Comparison of ENCODE assay signal across 14 cellular contexts in genomic region chr1:154614887-154615286, GRCh38. TPM values are rescaled to one million over a fixed set of nuclear protein-coding genes. Genes with fewer than 3 reads are reported as not detected.
DNase-seq lines count a peak whose midpoint lies in the region; TF ChIP-seq lines count a peak whose summit lies in the region.
"Had no signal": no experiment of that assay in that cellular context is flagged by ENCODE, and none has a peak within 500 bp of the region (broad histone marks: within the 10 kb centered on the region; RNA-seq: fewer than 3 reads in every experiment).

No MANE protein-coding gene starts in this region.

- peaks cover 58% of the 10 kb centered on the region for H3K4me1 Mint-ChIP-seq in activated naive CD4-positive, alpha-beta T cell treated with anti-CD3 and anti-CD28 coated beads, Interleukin-2, amount 10 ng/mL, durations not matched to agents 7 days and 5 days
- peaks cover 72% of the 10 kb centered on the region for H3K4me1 Mint-ChIP-seq in stimulated activated naive CD8-positive, alpha-beta T cell treated with anti-CD3 and anti-CD28 coated beads, Interleukin-15, Interleukin-2, amounts not matched to agents 100 ng/mL and 50 ng/mL, for 24 hours (ENCODE audit: low read depth)

- H3K27me3 Mint-ChIP-seq in activated naive CD4-positive, alpha-beta T cell treated with anti-CD3 and anti-CD28 coated beads, Interleukin-2, amount 10 ng/mL, durations not matched to agents 7 days and 5 days: no peaks in the 10 kb centered on the region
- H3K27me3 Mint-ChIP-seq in stimulated activated naive CD8-positive, alpha-beta T cell treated with anti-CD3 and anti-CD28 coated beads, Interleukin-15, Interleukin-2, amounts not matched to agents 100 ng/mL and 50 ng/mL, for 24 hours: no peaks in the 10 kb centered on the region

- H3K36me3 ChIP-seq in brain microvascular endothelial cell (replicated peaks) (no peaks in the 10 kb centered on the region), suprapubic skin (no peaks in the 10 kb centered on the region)

- TF ChIP-seq CTCF in brain microvascular endothelial cell (IDR thresholded peaks at IDR 0.05; ENCODE audit: low read depth, low read length, missing control alignments) (peak; percentile 45), suprapubic skin (IDR thresholded peaks at IDR 0.05) (no peak)

- H3K4me1 ChIP-seq in suprapubic skin: no peaks in the 10 kb centered on the region

- in situ Hi-C loops in SK-MEL-5 (cut with HindIII; ENCODE audit: low pct_unique_long_range_greater_than_20kb, low sequenced_read_pairs) (no loop called here), brain microvascular endothelial cell (cut with HindIII; ENCODE audit: low pct_ligation_motif_present, low sequenced_read_pairs) (no loop called here)

- WGBS in suprapubic skin: 76% methylated on average over 6 of the region's 6 CpGs

- peak overlapping the region; percentile 44 for H3K27ac Mint-ChIP-seq in activated naive CD4-positive, alpha-beta T cell treated with anti-CD3 and anti-CD28 coated beads, Interleukin-2, amount 10 ng/mL, durations not matched to agents 7 days and 5 days
- H3K27ac Mint-ChIP-seq in stimulated activated naive CD8-positive, alpha-beta T cell treated with anti-CD3 and anti-CD28 coated beads, Interleukin-15, Interleukin-2, amounts not matched to agents 100 ng/mL and 50 ng/mL, for 24 hours: peak overlapping the region; percentile 39
- H3K27ac Mint-ChIP-seq: HFFc6 had no signal

- H3K9me3 Mint-ChIP-seq in activated naive CD4-positive, alpha-beta T cell treated with anti-CD3 and anti-CD28 coated beads, Interleukin-2, amount 10 ng/mL, durations not matched to agents 7 days and 5 days: no peaks in the 10 kb centered on the region
- no peaks in the 10 kb centered on the region for H3K9me3 Mint-ChIP-seq in stimulated activated naive CD8-positive, alpha-beta T cell treated with anti-CD3 and anti-CD28 coated beads, Interleukin-15, Interleukin-2, amounts not matched to agents 100 ng/mL and 50 ng/mL, for 24 hours
- H3K9me3 Mint-ChIP-seq: HFFc6 had no signal

- no peak for TF ChIP-seq POLR2A in suprapubic skin (IDR thresholded peaks at IDR 0.05)

- no peak overlapping the region for H3K4me3 Mint-ChIP-seq in activated naive CD4-positive, alpha-beta T cell treated with anti-CD3 and anti-CD28 coated beads, Interleukin-2, amount 10 ng/mL, durations not matched to agents 7 days and 5 days
- no peak overlapping the region for H3K4me3 Mint-ChIP-seq in stimulated activated naive CD8-positive, alpha-beta T cell treated with anti-CD3 and anti-CD28 coated beads, Interleukin-15, Interleukin-2, amounts not matched to agents 100 ng/mL and 50 ng/mL, for 24 hours
- H3K4me3 Mint-ChIP-seq: HFFc6 had no signal

- H3K9me3 ChIP-seq in suprapubic skin: no peaks in the 10 kb centered on the region
- H3K9me3 ChIP-seq: gastroesophageal sphincter, SJCRH30 had no signal

- CTCF ChIA-PET in activated naive CD4-positive, alpha-beta T cell treated with anti-CD3 and anti-CD28 coated beads, Interleukin-2, amount 10 ng/mL, durations not matched to agents 7 days and 5 days (lab: Charles Lee): no interaction called here

- H3K27ac ChIP-seq in brain microvascular endothelial cell (no peak overlapping the region), suprapubic skin (no peak overlapping the region)
- H3K27ac ChIP-seq: gastroesophageal sphincter, SJCRH30 had no signal

- no peak for DNase-seq in activated naive CD4-positive, alpha-beta T cell treated with anti-CD3 and anti-CD28 coated beads, Interleukin-2, amount 10 ng/mL, durations not matched to agents 7 days and 5 days
- no peak for DNase-seq in activated naive CD4-positive, alpha-beta T cell (lab: John Stamatoyannopoulos, UW)
- DNase-seq in SK-MEL-5 (ENCODE audit: low read depth, low spot score): peak; percentile 63
- DNase-seq in brain microvascular endothelial cell: no peak
- DNase-seq in suprapubic skin (ENCODE audit: low spot score in 2 of 2): no peak
- no peak for DNase-seq in cerebellum (ENCODE audit: low spot score)
- no peak for DNase-seq in activated CD4-positive, CD25-positive, alpha-beta regulatory T cell treated with anti-CD3 and anti-CD28 coated beads, Interleukin-2, amount 50 U/mL, for 72 hours
- DNase-seq: HFFc6; NCI-H1436; SJCRH30; stimulated activated naive CD4-positive, alpha-beta T cell had no signal

- H3K36me3 Mint-ChIP-seq in activated naive CD4-positive, alpha-beta T cell treated with anti-CD3 and anti-CD28 coated beads, Interleukin-2, amount 10 ng/mL, durations not matched to agents 7 days and 5 days: peaks cover 16% of the 10 kb centered on the region
- H3K36me3 Mint-ChIP-seq in stimulated activated naive CD8-positive, alpha-beta T cell treated with anti-CD3 and anti-CD28 coated beads, Interleukin-15, Interleukin-2, amounts not matched to agents 100 ng/mL and 50 ng/mL, for 24 hours (ENCODE audit: low read depth): peaks cover 20% of the 10 kb centered on the region

- TF ChIP-seq EP300 in suprapubic skin (IDR thresholded peaks at IDR 0.05): no peak

- no peaks in the 10 kb centered on the region for H3K27me3 ChIP-seq in brain microvascular endothelial cell (replicated peaks)
- H3K27me3 ChIP-seq in suprapubic skin: no peaks in the 10 kb centered on the region
- H3K27me3 ChIP-seq: gastroesophageal sphincter, SJCRH30 had no signal

- no peak overlapping the region for H3K4me3 ChIP-seq in brain microvascular endothelial cell (ENCODE audit: low read depth, low read length)
- no peak overlapping the region for H3K4me3 ChIP-seq in suprapubic skin
- H3K4me3 ChIP-seq: gastroesophageal sphincter, lung, SJCRH30 had no signal

RNA-seq across cellular contexts. Expression of gene ADAR, which starts 6.9 kb away (rescaled TPM):
- 184 TPM in 2 replicates for total RNA-seq in SK-MEL-5 (2014; rRNA removed; shearing (Covaris generic))
- 140 and 199 TPM in 2 replicates for polyA plus RNA-seq in SK-MEL-5 (2015; cell fraction: cytosol; rRNA removed)
- polyA plus RNA-seq in SK-MEL-5 (2015; cell fraction: nucleus; rRNA removed): 189 and 194 TPM in 2 replicates
- total RNA-seq in suprapubic skin (100 to 1,000 TPM in 2 of 4 donors, 10 to 100 TPM in 2; 73.7 to 107 (median 93.2) TPM), cerebellum (82.4 TPM)

RNA-seq across cellular contexts. Expression of gene CHRNB2, which starts 47.3 kb away (rescaled TPM):
- 0.82 and 1.5 TPM in 2 replicates for total RNA-seq in SK-MEL-5 (2014; rRNA removed; shearing (Covaris generic))
- polyA plus RNA-seq in SK-MEL-5 (2015; cell fraction: cytosol; rRNA removed): 1.1 and 2.6 TPM in 2 replicates
- polyA plus RNA-seq in SK-MEL-5 (2015; cell fraction: nucleus; rRNA removed): 1.1 and 2.1 TPM in 2 replicates
- under 1 TPM; 0.26 to 0.83 (median 0.33) TPM for total RNA-seq in suprapubic skin
- 16.2 TPM for total RNA-seq in cerebellum

RNA-seq across cellular contexts. Expression of gene UBE2Q1, which starts 56.4 kb away (rescaled TPM):
- 131 and 147 TPM in 2 replicates for total RNA-seq in SK-MEL-5 (2014; rRNA removed; shearing (Covaris generic))
- 106 and 149 TPM in 2 replicates for polyA plus RNA-seq in SK-MEL-5 (2015; cell fraction: cytosol; rRNA removed)
- 116 and 118 TPM in 2 replicates for polyA plus RNA-seq in SK-MEL-5 (2015; cell fraction: nucleus; rRNA removed)
- total RNA-seq in suprapubic skin: 10 to 100 TPM; 30.6 to 60.2 (median 32.0) TPM
- 15.2 TPM for total RNA-seq in cerebellum
